In the genomic region with DNA sequence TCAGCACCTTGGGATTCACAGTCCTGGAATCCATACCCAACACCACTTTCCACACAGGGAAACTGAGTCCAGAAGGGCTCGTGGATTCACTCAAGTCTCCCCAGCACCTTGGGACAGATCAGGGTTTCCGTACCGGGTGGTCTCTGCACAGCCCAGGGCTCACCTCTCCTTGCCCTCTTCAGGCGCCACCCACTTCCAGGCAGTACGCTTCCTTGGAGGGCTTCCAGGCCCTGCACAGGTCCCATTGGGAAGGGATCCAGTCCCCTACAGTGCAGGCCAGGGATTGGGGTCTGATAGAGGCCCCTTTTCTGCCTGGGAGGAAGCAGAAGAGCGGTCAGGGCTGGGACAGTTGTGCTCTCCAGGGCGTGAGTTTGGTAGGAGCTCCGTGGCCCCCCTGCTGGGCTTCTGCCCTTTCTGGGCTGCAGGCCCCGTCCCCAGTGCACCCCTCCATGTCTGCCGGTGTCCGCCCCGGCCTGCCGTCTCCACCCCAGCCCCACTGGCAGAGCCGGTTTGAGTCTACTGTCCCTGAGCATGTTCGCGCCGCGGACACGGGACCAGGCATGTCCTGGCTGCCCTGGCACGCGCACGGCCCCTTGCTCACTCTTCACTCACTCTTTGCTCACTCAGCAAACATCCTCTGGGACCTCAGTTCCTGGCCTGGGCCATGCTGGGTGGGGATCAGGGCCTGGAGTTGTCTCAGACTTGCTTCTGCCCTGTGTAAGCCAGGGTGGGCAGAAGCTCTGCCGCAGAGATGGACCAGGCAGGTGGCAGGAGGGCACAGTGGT, we compare ENCODE assay signal across 1 cellular context.
TF ChIP-seq lines count a peak whose summit lies in the region.

No MANE protein-coding gene starts in this region.

TF ChIP-seq in H1, 55 proteins besides CTCF, POLR2A, EP300 and RAD21 (continued from another document):
- TF ChIP-seq, protein P1, sequence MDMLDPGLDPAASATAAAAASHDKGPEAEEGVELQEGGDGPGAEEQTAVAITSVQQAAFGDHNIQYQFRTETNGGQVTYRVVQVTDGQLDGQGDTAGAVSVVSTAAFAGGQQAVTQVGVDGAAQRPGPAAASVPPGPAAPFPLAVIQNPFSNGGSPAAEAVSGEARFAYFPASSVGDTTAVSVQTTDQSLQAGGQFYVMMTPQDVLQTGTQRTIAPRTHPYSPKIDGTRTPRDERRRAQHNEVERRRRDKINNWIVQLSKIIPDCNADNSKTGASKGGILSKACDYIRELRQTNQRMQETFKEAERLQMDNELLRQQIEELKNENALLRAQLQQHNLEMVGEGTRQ (IDR thresholded peaks at IDR 0.05; ENCODE audit: low read length), result no peak
- TF ChIP-seq JUND (IDR thresholded peaks at IDR 0.05; ENCODE audit: low read length), result no peak
